1 cellular context compared by ENCODE assay signal in genomic region chr19:49149652-49150105, GRCh38.
TF ChIP-seq lines count a peak whose summit lies in the region.

No MANE protein-coding gene starts in this region.

TF ChIP-seq in HepG2, 621 proteins besides CTCF, POLR2A, EP300 and RAD21 (continued from another document):
- TF ChIP-seq IRF9 (CRISPR knock-in tag; IDR thresholded peaks at IDR 0.05; ENCODE audit: borderline replicate concordance) (peak; percentile 14; the same call in 1 of the 2 replicates), ZNF660 (CRISPR knock-in tag; IDR thresholded peaks at IDR 0.05; ENCODE audit: borderline replicate concordance, low read depth) (no peak), MYNN (CRISPR knock-in tag; IDR thresholded peaks at IDR 0.05; ENCODE audit: low read depth) (no peak), KDM3A (CRISPR knock-in tag; IDR thresholded peaks at IDR 0.05; ENCODE audit: low read depth) (0 out of 2 replicates have a peak, but pooled peaks have one; percentile 2), ZNF251 (CRISPR knock-in tag; IDR thresholded peaks at IDR 0.05) (no peak), ZNF256 (CRISPR knock-in tag; conservative IDR thresholded peaks at IDR 0.05) (no peak), KIAA2018 (CRISPR knock-in tag; IDR thresholded peaks at IDR 0.05; ENCODE audit: borderline replicate concordance) (no peak), HES4 (CRISPR knock-in tag; IDR thresholded peaks at IDR 0.05; ENCODE audit: borderline replicate concordance) (0 out of 2 replicates have a peak, but pooled peaks have one; percentile 29), TAF15 (IDR thresholded peaks at IDR 0.05; ENCODE audit: low read depth, low read length, poor library complexity, severe bottlenecking) (no peak), ZNF414 (CRISPR knock-in tag; IDR thresholded peaks at IDR 0.05) (peak; percentile 76), ZNF839 (CRISPR knock-in tag; IDR thresholded peaks at IDR 0.05; ENCODE audit: borderline replicate concordance) (0 out of 2 replicates have a peak, but pooled peaks have one; percentile 63), REL (CRISPR knock-in tag; conservative IDR thresholded peaks at IDR 0.05) (0 out of 2 replicates have a peak, but pooled peaks have one; percentile 3), ZNF547 (CRISPR knock-in tag; IDR thresholded peaks at IDR 0.05) (0 out of 2 replicates have a peak, but pooled peaks have one; percentile 89), CEBPZ (IDR thresholded peaks at IDR 0.05; ENCODE audit: low read length) (no peak), ZNF280D (CRISPR knock-in tag; IDR thresholded peaks at IDR 0.05) (0 out of 2 replicates have a peak, but pooled peaks have one; percentile 1), DBP (CRISPR knock-in tag; IDR thresholded peaks at IDR 0.05; ENCODE audit: not compliant biosample characterization) (no peak), ZNF746 (CRISPR knock-in tag; IDR thresholded peaks at IDR 0.05) (no peak)
TF ChIP-seq in HepG2: peak in this region for 60.
